Comparison of ENCODE assay signal across 10 cellular contexts in genomic region chr11:86571273-86571948, GRCh38.
A peak's percentile ranks its signal among the peaks of the same experiment; 100 is the strongest.
DNase-seq lines count a peak whose midpoint lies in the region; ATAC-seq, FAIRE-seq and TF ChIP-seq lines count a peak whose summit lies in the region.
"Had no signal": no experiment of that assay in that cellular context is flagged by ENCODE, and none has a peak within 500 bp of the region (broad histone marks: within the 10 kb centered on the region; RNA-seq: fewer than 3 reads in every experiment).

No MANE protein-coding gene starts in this region.

- CTCF ChIA-PET in GM12878 (lab: Yijun Ruan, JAX), result interaction anchor here (1.0 to 1.4 kb wide), 4 partner anchors 10 to 246 kb away, joined by 3 to 4 read pairs (median 4); no protein-coding TSS in a partner anchor

- H3K4me1 ChIP-seq in GM12878 (ENCODE audit: control insufficient read depth, insufficient read depth, low read length) (no peaks in the 10 kb centered on the region), mesendoderm (ENCODE audit: control insufficient read depth, low read depth, low read length) (peaks cover 2% of the 10 kb centered on the region), prostate gland (replicated peaks) (no peaks in the 10 kb centered on the region)

- H2AK5ac ChIP-seq in mesendoderm (ENCODE audit: low read length), result no peak overlapping the region

- H3K9me3 ChIP-seq in GM12878 (replicated peaks; ENCODE audit: control insufficient read depth, insufficient read depth, low read length), result no peaks in the 10 kb centered on the region
- H3K9me3 ChIP-seq in prostate gland, result no peaks in the 10 kb centered on the region

- no peak overlapping the region for H4K8ac ChIP-seq in mesendoderm (ENCODE audit: low read depth, low read length)

- H3K79me2 ChIP-seq in GM12878 (ENCODE audit: control insufficient read depth, insufficient read depth, low read length), result no peaks in the 10 kb centered on the region
- no peaks in the 10 kb centered on the region for H3K79me2 ChIP-seq in mesendoderm (ENCODE audit: control insufficient read depth, insufficient read depth, low read length)

- no peak overlapping the region for H2AFZ ChIP-seq in GM12878 (ENCODE audit: control insufficient read depth, low read depth, low read length)

- no TSS peak for BruUV-seq in GM12878 (replicated peaks; lab: Mats Ljungman, UMichigan)

- no peak overlapping the region for H3K23ac ChIP-seq in mesendoderm (ENCODE audit: low read length)

- RAD21 ChIA-PET in GM12878 (lab: Charles Lee; ENCODE audit: unreplicated experiment), result no interaction called here

- no peak for FAIRE-seq in GM12878 (lab: Jason Lieb, UNC)

- no peak overlapping the region for H4K5ac ChIP-seq in mesendoderm (ENCODE audit: low read length)

- TF ChIP-seq RAD21 in GM12878 (IDR thresholded peaks at IDR 0.05; ENCODE audit: insufficient read depth, low read depth, low read length), result peak; percentile 20; the same call in 1 of the 2 replicates

- TF ChIP-seq CTCF in GM12878 (IDR thresholded peaks at IDR 0.05 in 2 of 3, conservative IDR thresholded peaks at IDR 0.05 in 1 of 3; ENCODE audit: control insufficient read depth in 2 of 3, extremely low read depth in 1 of 3, insufficient read depth in 1 of 3, low read depth in 3 of 3, low read length in 3 of 3) (peak; percentile 6 to 26 (median 20); a peak in 3 of 6 replicates), prostate gland (IDR thresholded peaks at IDR 0.05) (no peak)

- peak overlapping the region; percentile 64 for H3K56ac ChIP-seq in mesendoderm (ENCODE audit: low read length)

- H3K36me3 ChIP-seq in GM12878 (ENCODE audit: control insufficient read depth in 2 of 2, insufficient read depth in 2 of 2, low read length in 1 of 2) (no peaks in the 10 kb centered on the region), mesendoderm (ENCODE audit: control insufficient read depth, insufficient read depth, low read length) (no peaks in the 10 kb centered on the region), prostate gland (no peaks in the 10 kb centered on the region)

- no peaks in the 10 kb centered on the region for H3K79me1 ChIP-seq in mesendoderm (ENCODE audit: low read length)

- H3K4me3 ChIP-seq in Jurkat, Clone E6-1 (ENCODE audit: low read length), result no peak overlapping the region
- H3K4me3 ChIP-seq in GM12878, result no peak overlapping the region
- no peak overlapping the region for H3K4me3 ChIP-seq in mesendoderm (ENCODE audit: low read length)
- H3K4me3 ChIP-seq in prostate gland, result no peak overlapping the region

- TF ChIP-seq EP300 in GM12878 (IDR thresholded peaks at IDR 0.05; ENCODE audit: borderline replicate concordance in 1 of 2, control insufficient read depth in 1 of 2, low read depth in 2 of 2, low read length in 2 of 2), result no peak

- POLR2A ChIA-PET in GM12878 (lab: Charles Lee), result no interaction called here

- peak overlapping the region; percentile 24 for H3K18ac ChIP-seq in mesendoderm (ENCODE audit: low read length)

- H2BK5ac ChIP-seq in mesendoderm (ENCODE audit: low read length), result no peak overlapping the region

- H3K4me2 ChIP-seq in GM12878 (ENCODE audit: control insufficient read depth, insufficient read depth), result no peak overlapping the region
- H3K4me2 ChIP-seq in mesendoderm (ENCODE audit: low read length), result no peak overlapping the region

- no peaks in the 10 kb centered on the region for H4K20me1 ChIP-seq in GM12878 (ENCODE audit: control insufficient read depth, insufficient read depth)

- SMC1A ChIA-PET in GM12878 (lab: Charles Lee; ENCODE audit: uncharacterized antibody, unreplicated experiment), result interaction anchor here (1.0 kb wide), 1 partner anchor 115 kb away, joined by 3 read pairs; no protein-coding TSS in a partner anchor

- no peak for TF ChIP-seq POLR2A in GM12878 (IDR thresholded peaks at IDR 0.05; ENCODE audit: low read depth, low read length)
- TF ChIP-seq POLR2A in prostate gland (IDR thresholded peaks at IDR 0.05), result no peak

- intact Hi-C loops in GM12878 (cut with micrococcal nuclease; ENCODE audit: unreplicated experiment), result no loop called here
- intact Hi-C loops in prostate gland (cut with DNase I), result no loop called here

- no peak overlapping the region for H2BK120ac ChIP-seq in mesendoderm (ENCODE audit: low read depth, low read length)

- no peak overlapping the region for H2BK15ac ChIP-seq in mesendoderm (replicated peaks; ENCODE audit: low read depth)

- H3K4ac ChIP-seq in mesendoderm (ENCODE audit: low read depth, low read length), result no peak overlapping the region

- H3K9ac ChIP-seq in GM12878 (ENCODE audit: control insufficient read depth, insufficient read depth, low read length) (no peak overlapping the region), mesendoderm (ENCODE audit: low read length) (no peak overlapping the region)

- H3K27ac ChIP-seq in GM12878 (ENCODE audit: control insufficient read depth, insufficient read depth) (no peak overlapping the region), mesendoderm (ENCODE audit: low read depth, low read length) (no peak overlapping the region), prostate gland (no peak overlapping the region)

- 57% methylated on average over 5 of the region's 5 CpGs for WGBS in GM12878 (ENCODE audit: insufficient coverage, insufficient replicate concordance, low lambda C conversion rate, missing lambda C conversion rate)
- whole genome bisulfite sequencing in mesendoderm (ENCODE audit: extremely low coverage, insufficient coverage, low lambda C conversion rate), result no CpG with 5 or more reads among the region's 5 CpGs
- 94% methylated on average over 5 of the region's 5 CpGs for WGBS in prostate gland

- peak; percentile 94 for DNase-seq in ELF-1 (ENCODE audit: low read depth, low spot score)
- peak; percentile 9 for DNase-seq in Jurkat, Clone E6-1 (ENCODE audit: low read depth, low spot score)
- DNase-seq in GM12878 (ENCODE audit: low read depth, low spot score), result no peak
- peak; percentile 95 for DNase-seq in mesendoderm
- no peak for DNase-seq in prostate gland (ENCODE audit: low spot score)
- DNase-seq: activated T-cell treated with anti-CD3 and anti-CD28 coated beads, Interleukin-2, amount 50 U/mL, for 72 hours; NCI-H1417 treated with DMSO at 0.1 percent for 48 hours had no signal

- ATAC-seq in GM12878, result peak; percentile 78
- no peak for ATAC-seq in HG03095 (IDR thresholded peaks at IDR 0.05; ENCODE audit: unreplicated experiment)
- ATAC-seq in GM18861 (IDR thresholded peaks at IDR 0.05; ENCODE audit: unreplicated experiment), result no peak
- ATAC-seq in GM21390 (IDR thresholded peaks at IDR 0.05; ENCODE audit: unreplicated experiment), result no peak
- ATAC-seq: activated T-cell treated with anti-CD3 and anti-CD28 coated beads, Interleukin-2, amount 50 U/mL, for 72 hours had no signal

- in situ Hi-C loops in GM12878 (cut with MboI), result no loop called here

- peaks cover 0 to 2% of the 10 kb centered on the region in 2 experiments; a peak in 1 of 4 replicates for H3K27me3 ChIP-seq in GM12878 (replicated peaks in 1 of 2; ENCODE audit: control insufficient read depth in 2 of 2, insufficient read depth in 2 of 2, low read length in 1 of 2)
- H3K27me3 ChIP-seq in mesendoderm (ENCODE audit: insufficient read depth, low read length, poor library complexity), result no peaks in the 10 kb centered on the region
- H3K27me3 ChIP-seq in prostate gland (replicated peaks; ENCODE audit: insufficient read depth), result no peaks in the 10 kb centered on the region

TF ChIP-seq in GM12878, 131 proteins besides CTCF, POLR2A, EP300 and RAD21:
- TF ChIP-seq SIN3A (IDR thresholded peaks at IDR 0.05; ENCODE audit: low read depth, low read length) (no peak), TBL1XR1 (IDR thresholded peaks at IDR 0.05; ENCODE audit: low read depth, low read length) (no peak)

Comparison
In these comparisons a context has a peak if more than half of its experiments do, and no peak if none do; other contexts are left out.
1. DNase-seq: peak in ELF-1 (single experiment), Jurkat, Clone E6-1 (single experiment) and mesendoderm (single experiment); none in GM12878 (single experiment) and prostate gland (single experiment).
2. CTCF ChIP-seq: peak in GM12878 (3 of 3); none in prostate gland (0 of 4).